Comparison of ENCODE assay signal across 12 cellular contexts in genomic region chr5:72110401-72111013, GRCh38. TPM values are rescaled to one million over a fixed set of nuclear protein-coding genes. Genes with fewer than 3 reads are reported as not detected.
DNase-seq lines count a peak whose midpoint lies in the region; ATAC-seq and TF ChIP-seq lines count a peak whose summit lies in the region.
"Had no signal": no experiment of that assay in that cellular context is flagged by ENCODE, and none has a peak within 500 bp of the region (broad histone marks: within the 10 kb centered on the region; RNA-seq: fewer than 3 reads in every experiment).

No MANE protein-coding gene starts in this region.

- no peaks in the 10 kb centered on the region for H3K9me3 ChIP-seq in right cardiac atrium (ENCODE audit: control insufficient read depth, low read length)

- H3K4me3 ChIP-seq in astrocyte of the spinal cord (ENCODE audit: low read depth, low read length) (peak overlapping the region; percentile 73), right cardiac atrium (ENCODE audit: low read length) (peak overlapping the region; percentile 11)

- in situ Hi-C loops in astrocyte of the spinal cord (cut with HindIII; ENCODE audit: low sequenced_read_pairs) = no loop called here

- ATAC-seq in right cardiac atrium (no peak), HG02885 (IDR thresholded peaks at IDR 0.05; ENCODE audit: poor library complexity, unreplicated experiment) (no peak)
- ATAC-seq: sciatic nerve had no signal

- TF ChIP-seq CTCF in astrocyte of the spinal cord (IDR thresholded peaks at IDR 0.05; ENCODE audit: low read depth, low read length) = no peak

- intact Hi-C loops in right cardiac atrium (cut with DNase I) = no loop called here

- H3K27ac ChIP-seq in right cardiac atrium (ENCODE audit: low read length) (peak overlapping the region; percentile 22), substantia nigra (ENCODE audit: low read depth, low read length, poor library complexity, severe bottlenecking) (peak overlapping the region; percentile 89)

- no peaks in the 10 kb centered on the region for H3K27me3 ChIP-seq in right cardiac atrium (ENCODE audit: control insufficient read depth, insufficient read depth)

- 70% methylated on average over 9 of the region's 9 CpGs for WGBS in right cardiac atrium

- DNase-seq in NCI-H1694 (lab: John Stamatoyannopoulos, UW) = peak; percentile 33
- DNase-seq in NCI-H1694 treated with DMSO at 0.1 percent for 48 hours (lab: John Stamatoyannopoulos, UW) = no peak
- no peak for DNase-seq in astrocyte of the spinal cord (ENCODE audit: low read depth, low spot score)
- DNase-seq in right cardiac atrium = peak; percentile 23 to 77 (median 71)
- DNase-seq in substantia nigra (lab: John Stamatoyannopoulos, UW) = peak in 38 of 49 donors; percentile 3 to 74 (median 34)
- DNase-seq in NCI-H748 (lab: John Stamatoyannopoulos, UW; ENCODE audit: unreplicated experiment) = no peak
- DNase-seq in NCI-H2196 treated with DMSO at 0.1 percent for 48 hours (lab: John Stamatoyannopoulos, UW; ENCODE audit: unreplicated experiment) = no peak
- DNase-seq: KG1, kidney, T-helper 9 cell had no signal

- peaks cover 3% of the 10 kb centered on the region for H3K4me1 ChIP-seq in right cardiac atrium (ENCODE audit: control insufficient read depth, insufficient read depth, low read length)

RNA-seq across cellular contexts. Expression of gene MAP1B, which starts 3.2 kb away (rescaled TPM):
- 100 to 1,000 TPM in 2 of 4 donors, 10 to 100 TPM in 2; 89.9 to 196 (median 130) TPM for total RNA-seq in right cardiac atrium
- 19.7 TPM for polyA plus RNA-seq in right cardiac atrium

Comparison
In these comparisons a context has a peak if more than half of its experiments do, and no peak if none do; other contexts are left out.
1. DNase-seq: peak in NCI-H1694 (single experiment), right cardiac atrium (3 of 3) and substantia nigra (38 of 49); none in NCI-H1694 treated with DMSO at 0.1 percent for 48 hours (single experiment), astrocyte of the spinal cord (single experiment), NCI-H748 (single experiment) and NCI-H2196 treated with DMSO at 0.1 percent for 48 hours (single experiment).